8 cellular contexts compared by ENCODE assay signal in the genomic region with DNA sequence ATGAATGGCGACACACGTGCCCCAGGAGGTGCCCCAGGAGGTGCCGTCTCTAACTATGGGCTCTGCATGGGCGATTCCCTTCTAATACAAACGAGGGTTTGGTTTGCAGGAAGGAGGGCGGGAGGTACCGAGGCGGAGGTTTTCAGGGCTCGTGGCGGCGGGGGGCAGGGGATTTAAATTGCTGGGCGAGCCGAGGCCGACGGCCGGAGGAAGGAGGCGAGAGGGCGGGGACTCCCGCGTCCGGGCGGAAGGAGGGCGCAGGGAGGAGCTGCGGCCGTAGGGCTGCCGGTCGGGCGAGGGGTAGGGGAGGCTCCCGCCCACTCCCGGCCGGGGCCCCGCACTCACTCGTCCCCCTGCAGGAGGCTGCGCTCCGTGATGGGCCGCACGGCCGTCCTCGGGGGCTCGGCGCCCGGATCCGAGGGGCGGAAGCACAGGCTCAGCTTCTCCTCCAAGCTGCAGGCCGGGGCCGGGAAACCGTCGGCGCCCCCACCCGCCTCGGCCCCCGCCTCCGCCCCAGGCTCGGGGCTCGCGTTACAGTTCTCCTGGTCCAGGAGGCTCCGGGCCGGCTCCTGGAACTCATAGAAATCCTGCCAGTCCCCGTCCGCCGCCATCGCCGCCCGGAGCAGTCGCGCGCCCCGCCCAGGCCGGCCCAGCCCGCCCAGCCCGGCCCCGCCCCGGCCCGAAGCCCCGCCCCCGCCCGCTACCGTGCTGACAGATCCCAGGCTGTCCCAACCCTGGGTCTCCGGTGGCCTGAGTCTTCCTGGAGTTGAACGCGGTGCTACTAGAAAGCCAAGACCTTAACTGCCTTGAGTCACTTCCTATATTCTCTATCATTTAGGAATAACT. TPM values are rescaled to one million over a fixed set of nuclear protein-coding genes. Genes with fewer than 3 reads are reported as not detected.
A peak's percentile ranks its signal among the peaks of the same experiment; 100 is the strongest.
DNase-seq lines count a peak whose midpoint lies in the region; ATAC-seq and TF ChIP-seq lines count a peak whose summit lies in the region.

A gene with protein sequence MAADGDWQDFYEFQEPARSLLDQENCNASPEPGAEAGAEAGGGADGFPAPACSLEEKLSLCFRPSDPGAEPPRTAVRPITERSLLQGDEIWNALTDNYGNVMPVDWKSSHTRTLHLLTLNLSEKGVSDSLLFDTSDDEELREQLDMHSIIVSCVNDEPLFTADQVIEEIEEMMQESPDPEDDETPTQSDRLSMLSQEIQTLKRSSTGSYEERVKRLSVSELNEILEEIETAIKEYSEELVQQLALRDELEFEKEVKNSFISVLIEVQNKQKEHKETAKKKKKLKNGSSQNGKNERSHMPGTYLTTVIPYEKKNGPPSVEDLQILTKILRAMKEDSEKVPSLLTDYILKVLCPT (minus strand): TSS at position 637 of the 846 bp plus-strand sequence. CDS start 26 bp downstream, at position 611.

- peak; percentile 99 for ATAC-seq in GM21825 (IDR thresholded peaks at IDR 0.05; ENCODE audit: unreplicated experiment)

- H3K79me2 ChIP-seq in KMS-11 (ENCODE audit: insufficient read depth, low read depth): peaks cover 12% of the 10 kb centered on the region; the same call in 1 of the 2 replicates

- H2AFZ ChIP-seq in KMS-11 (ENCODE audit: low read depth): peak within 1 kb of the TSS; percentile 83
- peak within 1 kb of the TSS; percentile 11 for H2AFZ ChIP-seq in neuron (ENCODE audit: low read depth, low read length)

- no peak for TF ChIP-seq CTCF in KMS-11 (conservative IDR thresholded peaks at IDR 0.05; ENCODE audit: low read depth, low read length)
- TF ChIP-seq CTCF in subcutaneous adipose tissue (IDR thresholded peaks at IDR 0.05; ENCODE audit: low read depth): no peak

- H3K9me3 ChIP-seq in SJSA1 (replicated peaks): no peaks in the 10 kb centered on the region; the same call in 1 of the 2 replicates
- H3K9me3 ChIP-seq in neuron (ENCODE audit: low read length): no peaks in the 10 kb centered on the region

- H3K27ac ChIP-seq in KMS-11 (peak within 1 kb of the TSS; percentile 55), SJSA1 (peak within 1 kb of the TSS; percentile 86)

- H3K4me1 ChIP-seq in KMS-11 (ENCODE audit: low read depth, poor library complexity, severe bottlenecking): peaks cover 11% of the 10 kb centered on the region
- peaks cover 16% of the 10 kb centered on the region for H3K4me1 ChIP-seq in SJSA1 (replicated peaks)
- H3K4me1 ChIP-seq in neuron (ENCODE audit: insufficient read depth, low read length): peaks cover 11% of the 10 kb centered on the region

- DNase-seq in EL: peak; percentile 86
- DNase-seq in SJSA1 (ENCODE audit: low read depth in 1 of 2, low spot score in 2 of 2): peak; percentile 76 to 84
- DNase-seq in activated naive CD4-positive, alpha-beta T cell treated with Interleukin-2 at 50 U/mL for 16 hours: peak; percentile 74
- DNase-seq in foreskin melanocyte: peak; percentile 61

- no peaks in the 10 kb centered on the region for H4K20me1 ChIP-seq in KMS-11 (ENCODE audit: insufficient read depth)

- H3K36me3 ChIP-seq in KMS-11 (ENCODE audit: insufficient read depth): no peaks in the 10 kb centered on the region
- H3K36me3 ChIP-seq in SJSA1: peaks cover 35% of the 10 kb centered on the region
- H3K36me3 ChIP-seq in neuron (ENCODE audit: insufficient read depth, low read length): peaks cover 6% of the 10 kb centered on the region

- H3K27me3 ChIP-seq in KMS-11 (ENCODE audit: insufficient read depth, low read depth): no peaks in the 10 kb centered on the region
- H3K27me3 ChIP-seq in SJSA1 (replicated peaks): no peaks in the 10 kb centered on the region
- no peaks in the 10 kb centered on the region for H3K27me3 ChIP-seq in neuron (ENCODE audit: insufficient read depth, low read length)

- H3K4me2 ChIP-seq in KMS-11: peak within 1 kb of the TSS; percentile 91

- H3K4me3 ChIP-seq in KMS-11 (IDR thresholded peaks at IDR 0.05; ENCODE audit: insufficient read depth, low read depth, low read length) (peak within 1 kb of the TSS; percentile 77), SJSA1 (peak within 1 kb of the TSS; percentile 95), neuron (ENCODE audit: low read length) (peak within 1 kb of the TSS; percentile 65)

- peak within 1 kb of the TSS; percentile 72; the same call in 1 of the 2 replicates for H3K9ac ChIP-seq in KMS-11

RNA-seq across cellular contexts. Expression of the gene that starts here (rescaled TPM):
- 107 and 129 TPM in 2 replicates for total RNA-seq in SJSA1 (2014; rRNA removed; shearing (Covaris generic))
- 10 to 100 TPM; 55.8 to 95.7 (median 65.5) TPM for total RNA-seq in subcutaneous adipose tissue

Comparison
In these comparisons a context has a peak if more than half of its experiments do, and no peak if none do; other contexts are left out.
1. Peak in every context shown above with its lines: DNase-seq, ATAC-seq, H3K4me3 ChIP-seq and H3K27ac ChIP-seq.